In genomic region chr11:12560362-12560761, GRCh38 we compare ENCODE assay signal across 28 cellular contexts.
"Had no signal": no experiment of that assay in that cellular context is flagged by ENCODE, and none has a peak within 500 bp of the region (broad histone marks: within the 10 kb centered on the region; RNA-seq: fewer than 3 reads in every experiment).

No MANE protein-coding gene starts in this region.

- H3K4me1 Mint-ChIP-seq: naive thymus-derived CD4-positive, alpha-beta T cell; stimulated activated effector memory CD8-positive, alpha-beta T cell treated with anti-CD3 and anti-CD28 coated beads, Interleukin-12 subunit alpha, Interleukin-12 subunit beta, amount 100 ng/mL, for 72 hours had no signal

- H3K27ac ChIP-seq: pancreas, psoas muscle, skin epidermis, suprapubic skin, thoracic aorta, tibial artery, upper lobe of right lung had no signal

- DNase-seq: glutamatergic neuron; hippocampal formation; kidney glomerular epithelial cell; left cardiac atrium; mesendoderm; mucosa of descending colon; naive thymus-derived CD4-positive, alpha-beta T cell; nucleus accumbens; pancreas; posterior cingulate gyrus; psoas muscle; stimulated activated CD4-positive, alpha-beta T cell treated with anti-CD3 and anti-CD28 coated beads, Interleukin-12 subunit alpha, Interleukin-12 subunit beta, amount 100 ng/mL, for 4 hours; stimulated activated CD4-positive, alpha-beta T cell treated with anti-CD3 and anti-CD28 coated beads, Interleukin-15, amount 100 ng/mL, for 24 hours; stimulated activated CD4-positive, alpha-beta T cell treated with anti-CD3 and anti-CD28 coated beads, Interleukin-2, amount 100 ng/mL, for 24 hours; stimulated activated CD4-positive, alpha-beta T cell treated with anti-CD3 and anti-CD28 coated beads, Interleukin-4, amount 100 ng/mL, for 1 hour; stimulated activated naive CD4-positive, alpha-beta T cell; tibial artery; upper lobe of right lung had no signal

- H3K4me3 ChIP-seq: lung, mucosa of descending colon, pancreas, psoas muscle, skin epidermis, suprapubic skin, thoracic aorta, tibial artery, upper lobe of right lung had no signal

- H3K9me3 Mint-ChIP-seq: natural killer cell treated with Interleukin-12 subunit alpha and Interleukin-12 subunit beta and Interleukin-15 and Interleukin-18, amount 100 ng/mL, for 72 hours; stimulated activated effector memory CD8-positive, alpha-beta T cell treated with anti-CD3 and anti-CD28 coated beads, Interleukin-12 subunit alpha, Interleukin-12 subunit beta, amount 100 ng/mL, for 72 hours; stimulated activated naive CD8-positive, alpha-beta T cell treated with anti-CD3 and anti-CD28 coated beads, Interleukin-15, Interleukin-2, amounts not matched to agents 100 ng/mL and 50 ng/mL, for 24 hours had no signal

- H3K36me3 Mint-ChIP-seq: mesothelial cell of epicardium; naive thymus-derived CD4-positive, alpha-beta T cell; natural killer cell treated with Interleukin-12 subunit alpha and Interleukin-12 subunit beta and Interleukin-15 and Interleukin-18, amount 100 ng/mL, for 72 hours; stimulated activated effector memory CD8-positive, alpha-beta T cell treated with anti-CD3 and anti-CD28 coated beads, Interleukin-12 subunit alpha, Interleukin-12 subunit beta, amount 100 ng/mL, for 72 hours had no signal

- H3K27ac Mint-ChIP-seq: mesothelial cell of epicardium; naive thymus-derived CD4-positive, alpha-beta T cell; natural killer cell treated with Interleukin-12 subunit alpha and Interleukin-12 subunit beta and Interleukin-15 and Interleukin-18, amount 100 ng/mL, for 72 hours; stimulated activated effector memory CD8-positive, alpha-beta T cell treated with anti-CD3 and anti-CD28 coated beads, Interleukin-12 subunit alpha, Interleukin-12 subunit beta, amount 100 ng/mL, for 72 hours; stimulated activated naive CD8-positive, alpha-beta T cell treated with anti-CD3 and anti-CD28 coated beads, Interleukin-15, Interleukin-2, amounts not matched to agents 100 ng/mL and 50 ng/mL, for 24 hours had no signal

- H3K27me3 ChIP-seq: pancreas, suprapubic skin, tibial artery, upper lobe of right lung had no signal

- H3K4me1 ChIP-seq: pancreas had no signal

- H3K4me3 Mint-ChIP-seq: mesothelial cell of epicardium; naive thymus-derived CD4-positive, alpha-beta T cell; natural killer cell treated with Interleukin-12 subunit alpha and Interleukin-12 subunit beta and Interleukin-15 and Interleukin-18, amount 100 ng/mL, for 72 hours; stimulated activated effector memory CD8-positive, alpha-beta T cell treated with anti-CD3 and anti-CD28 coated beads, Interleukin-12 subunit alpha, Interleukin-12 subunit beta, amount 100 ng/mL, for 72 hours; stimulated activated naive CD8-positive, alpha-beta T cell treated with anti-CD3 and anti-CD28 coated beads, Interleukin-15, Interleukin-2, amounts not matched to agents 100 ng/mL and 50 ng/mL, for 24 hours had no signal

- H3K9me3 ChIP-seq: mucosa of descending colon, pancreas, psoas muscle, suprapubic skin, thoracic aorta, tibial artery, upper lobe of right lung had no signal

- ATAC-seq: left lobe of liver; mucosa of descending colon; naive thymus-derived CD4-positive, alpha-beta T cell; natural killer cell treated with Interleukin-12 subunit alpha and Interleukin-12 subunit beta and Interleukin-15 and Interleukin-18, amount 100 ng/mL, for 72 hours; pancreas; psoas muscle; sciatic nerve; stimulated activated effector memory CD8-positive, alpha-beta T cell treated with anti-CD3 and anti-CD28 coated beads, Interleukin-12 subunit alpha, Interleukin-12 subunit beta, amount 100 ng/mL, for 72 hours; upper lobe of right lung had no signal

- H3K36me3 ChIP-seq: pancreas, suprapubic skin, thoracic aorta, tibial artery, upper lobe of right lung had no signal
